Comparison of ENCODE assay signal across 9 cellular contexts in the genomic region with DNA sequence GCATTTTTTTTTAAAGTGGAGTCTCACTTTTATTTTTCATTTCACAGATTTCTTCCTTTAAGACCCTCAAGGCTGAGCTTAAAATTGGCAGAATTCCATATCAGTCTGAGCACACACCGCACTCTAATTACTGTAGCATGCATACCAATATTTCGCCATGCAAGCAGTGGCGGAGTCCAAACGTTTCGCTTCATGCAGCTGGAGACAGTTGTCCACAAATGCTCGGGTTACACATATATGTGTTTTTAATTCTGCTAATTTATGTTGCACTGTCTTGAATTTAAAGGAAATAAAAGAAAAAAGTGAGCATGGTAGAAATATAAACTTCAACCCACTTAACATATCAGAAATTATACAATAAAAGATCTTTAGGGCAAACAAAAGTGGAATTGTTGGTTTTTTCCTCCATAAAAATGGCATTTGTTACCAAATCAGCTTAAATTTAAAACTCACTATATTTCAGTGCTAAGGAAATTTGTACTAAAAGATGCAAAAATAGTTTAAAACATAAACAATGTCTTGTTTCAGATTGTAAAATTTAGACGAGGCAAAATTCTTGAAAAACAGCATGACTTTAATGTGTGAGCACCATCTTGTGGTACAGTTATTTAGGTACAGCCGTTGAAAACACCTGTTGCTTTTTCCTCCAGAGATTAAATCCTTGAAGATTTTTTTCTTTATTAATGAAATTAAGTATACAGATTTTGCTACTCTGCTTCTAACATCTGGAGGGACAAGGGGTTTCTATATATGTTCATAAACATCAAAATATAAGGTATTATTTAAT. TPM values are rescaled to one million over a fixed set of nuclear protein-coding genes. Genes with fewer than 3 reads are reported as not detected.
DNase-seq lines count a peak whose midpoint lies in the region; ATAC-seq and TF ChIP-seq lines count a peak whose summit lies in the region.
"Had no signal": no experiment of that assay in that cellular context is flagged by ENCODE, and none has a peak within 500 bp of the region (broad histone marks: within the 10 kb centered on the region; RNA-seq: fewer than 3 reads in every experiment).

No MANE protein-coding gene starts in this region.

- WGBS in right lobe of liver (ENCODE audit: insufficient coverage, low coverage, low lambda C conversion rate, missing lambda C conversion rate) = 14% methylated on average over 8 of the region's 8 CpGs

- H3K36me3 ChIP-seq in DOHH2 (ENCODE audit: control insufficient read depth, low read length) (no peaks in the 10 kb centered on the region), right lobe of liver (no peaks in the 10 kb centered on the region), uterus (no peaks in the 10 kb centered on the region)

- H3K27me3 ChIP-seq in DOHH2 (ENCODE audit: control insufficient read depth, low read length) (no peaks in the 10 kb centered on the region), right lobe of liver (no peaks in the 10 kb centered on the region), uterus (no peaks in the 10 kb centered on the region)

- DNase-seq in NCI-H82 (lab: John Stamatoyannopoulos, UW) (peak; percentile 86), cardiac fibroblast (ENCODE audit: low read depth in 2 of 2) (peak; percentile 72 to 76), right lobe of liver (peak in 1 of 3 donors; percentile 21), uterus (no peak), mucosa of gallbladder (ENCODE audit: low spot score) (no peak), NK-92 (lab: John Stamatoyannopoulos, UW; ENCODE audit: unreplicated experiment) (no peak)
- DNase-seq: T-cell had no signal

- H3K27ac ChIP-seq in DOHH2 (ENCODE audit: low read depth, low read length) (no peak overlapping the region), right lobe of liver (peak overlapping the region in 2 of 3 donors; percentile 8 to 26), uterus (no peak overlapping the region)

- no peaks in the 10 kb centered on the region for H3K9me2 ChIP-seq in DOHH2 (replicated peaks; ENCODE audit: control insufficient read depth, low read length)

- H3K4me1 ChIP-seq in DOHH2 (ENCODE audit: control insufficient read depth, low read length) = no peaks in the 10 kb centered on the region
- peaks cover 0 to 15% (median 7%) of the 10 kb centered on the region in 4 donors for H3K4me1 ChIP-seq in right lobe of liver
- H3K4me1 ChIP-seq in uterus = peaks cover 0 to 3% of the 10 kb centered on the region in 2 donors

- no peaks in the 10 kb centered on the region for H3K79me2 ChIP-seq in DOHH2 (ENCODE audit: control insufficient read depth, low read length)

- intact Hi-C loops in right lobe of liver (cut with DNase I) = loop anchor here in 1 of 2 donors (5.0 to 10.0 kb wide), 2 partner anchors 120 to 218 kb away; no protein-coding TSS in a partner anchor
- intact Hi-C loops in uterus (cut with DNase I; ENCODE audit: low total_unique reads) = loop anchor here (5.0 kb wide), 1 partner anchor 218 kb away; no protein-coding TSS in a partner anchor

- no peak overlapping the region for H3K4me3 ChIP-seq in DOHH2 (ENCODE audit: low read length)
- H3K4me3 ChIP-seq in cardiac fibroblast (replicated peaks in 1 of 2; ENCODE audit: low read depth in 2 of 2, low read length in 2 of 2) = peak overlapping the region; percentile 19 to 37
- H3K4me3 ChIP-seq in right lobe of liver = peak overlapping the region; percentile 22 to 34 (median 28)
- H3K4me3 ChIP-seq in uterus = no peak overlapping the region

- H3F3A ChIP-seq in DOHH2 (ENCODE audit: control insufficient read depth, insufficient read depth) = no peaks in the 10 kb centered on the region

- H3K9me3 ChIP-seq in DOHH2 (ENCODE audit: control insufficient read depth, insufficient read depth, low read length) (no peaks in the 10 kb centered on the region), right lobe of liver (no peaks in the 10 kb centered on the region), uterus (no peaks in the 10 kb centered on the region)

- H3K4me2 ChIP-seq in DOHH2 (ENCODE audit: low read length) = no peak overlapping the region

- ATAC-seq in HG02852 (IDR thresholded peaks at IDR 0.05; ENCODE audit: unreplicated experiment) (peak; percentile 53), right lobe of liver (peak; percentile 83 to 87 (median 84))

- TF ChIP-seq POLR2A in right lobe of liver (IDR thresholded peaks at IDR 0.05) (no peak), uterus (IDR thresholded peaks at IDR 0.05) (no peak)

- no peaks in the 10 kb centered on the region for H4K20me1 ChIP-seq in DOHH2 (ENCODE audit: control insufficient read depth, insufficient read depth, low read depth, low read length)

- TF ChIP-seq CTCF in DOHH2 (IDR thresholded peaks at IDR 0.05; ENCODE audit: low read depth, low read length, poor library complexity, severe bottlenecking) (peak; percentile 58), cardiac fibroblast (IDR thresholded peaks at IDR 0.05; ENCODE audit: low read depth, low read length) (peak; percentile 56), right lobe of liver (IDR thresholded peaks at IDR 0.05) (peak; percentile 74 to 77 (median 74)), uterus (IDR thresholded peaks at IDR 0.05) (peak; percentile 69 to 76 (median 70))

RNA-seq across cellular contexts. Expression of a gene that starts 24.1 kb away (rescaled TPM):
- total RNA-seq in right lobe of liver = 10 to 100 TPM in 3 of 6 experiments, 1 to 10 TPM in 3; 7.1 to 19.1 (median 11.1) TPM
- 10 to 100 TPM; 50.3 to 81.8 (median 55.2) TPM for total RNA-seq in uterus
- total RNA-seq in mucosa of gallbladder = 58.3 TPM

RNA-seq across cellular contexts. Expression of a gene that starts 30.0 kb away (rescaled TPM):
- total RNA-seq in right lobe of liver (10 to 100 TPM; 13.4 to 30.2 (median 22.3) TPM), uterus (10 to 100 TPM in 2 of 4 donors, 1 to 10 TPM in 1, under 1 TPM in 1; 0.26 to 12.6 (median 8.1) TPM), mucosa of gallbladder (3.8 TPM)
- total RNA-seq: T-cell had no signal

Comparison
In these comparisons a context has a peak if more than half of its experiments do, and no peak if none do; other contexts are left out.
1. H3K27ac ChIP-seq: peak in right lobe of liver (2 of 3); none in DOHH2 (single experiment) and uterus (0 of 2).
2. H3K4me3 ChIP-seq: peak in cardiac fibroblast (2 of 2) and right lobe of liver (3 of 3); none in DOHH2 (single experiment) and uterus (0 of 2).
3. DNase-seq: peak in NCI-H82 (single experiment) and cardiac fibroblast (2 of 2); none in uterus (0 of 2), mucosa of gallbladder (single experiment) and NK-92 (single experiment).
4. Peak in every context shown above with its lines, with median percentiles within 50 percentile points of each other: CTCF ChIP-seq.